ENCODE assay signal across 9 cellular contexts in genomic region chr11:60265373-60266214, GRCh38. TPM values are rescaled to one million over a fixed set of nuclear protein-coding genes. Genes with fewer than 3 reads are reported as not detected.
DNase-seq lines count a peak whose midpoint lies in the region; ATAC-seq, FAIRE-seq and TF ChIP-seq lines count a peak whose summit lies in the region.
"Had no signal": no experiment of that assay in that cellular context is flagged by ENCODE, and none has a peak within 500 bp of the region (broad histone marks: within the 10 kb centered on the region; RNA-seq: fewer than 3 reads in every experiment).

No MANE protein-coding gene starts in this region.

- H3K9me3 ChIP-seq in CD4-positive, alpha-beta T cell (ENCODE audit: control insufficient read depth, low read length) = no peaks in the 10 kb centered on the region
- H3K9me3 ChIP-seq in ascending aorta = no peaks in the 10 kb centered on the region
- peaks cover 0 to 5% of the 10 kb centered on the region in 2 donors for H3K9me3 ChIP-seq in kidney (ENCODE audit: control insufficient read depth in 1 of 2, low read length in 2 of 2)
- peaks cover 0 to 7% (median 5%) of the 10 kb centered on the region in 4 donors for H3K9me3 ChIP-seq in upper lobe of left lung

- no peaks in the 10 kb centered on the region for H3K27me3 ChIP-seq in CD4-positive, alpha-beta T cell (ENCODE audit: control insufficient read depth, insufficient read depth, low read length)
- H3K27me3 ChIP-seq in ascending aorta (no peaks in the 10 kb centered on the region), upper lobe of left lung (no peaks in the 10 kb centered on the region)

- CTCF ChIA-PET in CD4-positive, alpha-beta T cell (lab: Charles Lee) = interaction anchor here (1.1 kb wide), 1 partner anchor 159 kb away, joined by 3 read pairs; no protein-coding TSS in a partner anchor

- H3K4me3 Mint-ChIP-seq in CD4-positive, alpha-beta T cell = no peak overlapping the region

- no peak overlapping the region for H3K27ac Mint-ChIP-seq in CD4-positive, alpha-beta T cell

- no peak for TF ChIP-seq POLR2A in upper lobe of left lung (IDR thresholded peaks at IDR 0.05)

- POLR2A ChIA-PET in CD4-positive, alpha-beta T cell (lab: Charles Lee) = no interaction called here

- H3K4me3 ChIP-seq in GM12875 (ENCODE audit: low read depth, low read length) (no peak overlapping the region), ascending aorta (no peak overlapping the region), kidney (ENCODE audit: low read length in 2 of 2) (no peak overlapping the region), upper lobe of left lung (no peak overlapping the region)

- peaks cover 4% of the 10 kb centered on the region for H3K9me3 Mint-ChIP-seq in CD4-positive, alpha-beta T cell

- no peak for DNase-seq in CD4-positive, alpha-beta T cell
- DNase-seq in NCI-H1105 treated with DMSO at 0.1 percent for 48 hours (lab: John Stamatoyannopoulos, UW) (peak; percentile 57), ascending aorta (ENCODE audit: low spot score in 2 of 2) (no peak), kidney (no peak), upper lobe of left lung (no peak), activated gamma-delta T cell treated with Interleukin-2 at 50 U/mL for 16 hours (no peak)

- H3K27ac ChIP-seq in CD4-positive, alpha-beta T cell (ENCODE audit: low read depth, low read length) = no peak overlapping the region
- H3K27ac ChIP-seq in ascending aorta = no peak overlapping the region
- no peak overlapping the region for H3K27ac ChIP-seq in kidney (ENCODE audit: low read depth in 2 of 2, low read length in 2 of 2)
- H3K27ac ChIP-seq in upper lobe of left lung = no peak overlapping the region

- no peak overlapping the region for H3K9ac ChIP-seq in kidney (ENCODE audit: low read length in 2 of 2)

- no peaks in the 10 kb centered on the region for H3K36me3 ChIP-seq in ascending aorta
- no peaks in the 10 kb centered on the region for H3K36me3 ChIP-seq in kidney (ENCODE audit: control insufficient read depth in 1 of 2, insufficient read depth in 2 of 2, low read length in 2 of 2)
- no peaks in the 10 kb centered on the region for H3K36me3 ChIP-seq in upper lobe of left lung

- WGBS in upper lobe of left lung, 2 donors = 25 to 26% methylated on average over 4 of the region's 4 CpGs

- peak; percentile 64 for TF ChIP-seq CTCF in CD4-positive, alpha-beta T cell (IDR thresholded peaks at IDR 0.05)
- TF ChIP-seq CTCF in GM12875 (IDR thresholded peaks at IDR 0.05; ENCODE audit: borderline replicate concordance, insufficient read depth, low read depth, low read length) = peak; percentile 39; the same call in 1 of the 2 replicates
- TF ChIP-seq CTCF in ascending aorta (IDR thresholded peaks at IDR 0.05) = peak in 2 of 3 experiments; percentile 38 to 52
- peak; percentile 52 for TF ChIP-seq CTCF in kidney (IDR thresholded peaks at IDR 0.05; ENCODE audit: borderline replicate concordance, extremely low read depth, insufficient read depth)
- peak; percentile 55 to 76 (median 68) for TF ChIP-seq CTCF in upper lobe of left lung (IDR thresholded peaks at IDR 0.05)

- no peak for TF ChIP-seq EP300 in upper lobe of left lung (IDR thresholded peaks at IDR 0.05)

- H3K27me3 Mint-ChIP-seq in CD4-positive, alpha-beta T cell = peaks cover 9% of the 10 kb centered on the region

- ATAC-seq in CD4-positive, alpha-beta T cell (ENCODE audit: poor library complexity) = no peak
- ATAC-seq in upper lobe of left lung (ENCODE audit: low FRiP score in 2 of 2) = peak in 1 of 2 donors; percentile 72
- ATAC-seq in GM19324 (IDR thresholded peaks at IDR 0.05; ENCODE audit: low FRiP score, unreplicated experiment) = no peak

- intact Hi-C loops in CD4-positive, alpha-beta T cell (cut with DNase I, micrococcal nuclease) = loop anchor here in 1 of 2 experiments (5.0 kb wide), 1 partner anchor 352 kb away; no protein-coding TSS in a partner anchor
- intact Hi-C loops in ascending aorta (cut with DNase I) = no loop called here
- intact Hi-C loops in kidney (cut with DNase I) = no loop called here

- H3K4me1 ChIP-seq in ascending aorta (no peaks in the 10 kb centered on the region), kidney (ENCODE audit: control insufficient read depth in 1 of 2, insufficient read depth in 1 of 2, low read depth in 1 of 2, low read length in 2 of 2) (no peaks in the 10 kb centered on the region), upper lobe of left lung (no peaks in the 10 kb centered on the region)

- H3K4me1 Mint-ChIP-seq in CD4-positive, alpha-beta T cell (ENCODE audit: low read depth) = no peaks in the 10 kb centered on the region

- peak; percentile 50 for FAIRE-seq in kidney (lab: Jason Lieb, UNC)

- H3K36me3 Mint-ChIP-seq in CD4-positive, alpha-beta T cell (ENCODE audit: low read depth) = no peaks in the 10 kb centered on the region

RNA-seq across cellular contexts. Expression of gene MS4A4A, which starts 14.9 kb away (rescaled TPM):
- not detected for total RNA-seq in CD4-positive, alpha-beta T cell
- total RNA-seq in ascending aorta (7.9 TPM), kidney (49.7 TPM), upper lobe of left lung (10 to 100 TPM; 10.2 to 68.1 (median 47.7) TPM)
- 6.3 TPM for polyA plus RNA-seq in kidney (ENCODE audit: insufficient read depth, low read depth, low replicate concordance)
- total RNA-seq: T-helper 1 cell treated with Interleukin-12 subunit alpha and Interleukin-12 subunit beta and Interleukin-4 antibody, amounts not matched to agents 30 ng/mL and 1 ng/mL, for 36 hours had no signal

RNA-seq across cellular contexts. Expression of gene MS4A4E, which starts 22.7 kb away (rescaled TPM):
- not detected for total RNA-seq in CD4-positive, alpha-beta T cell
- total RNA-seq in ascending aorta = 0.75 TPM
- total RNA-seq in kidney = 9.4 TPM
- not detected for polyA plus RNA-seq in kidney (ENCODE audit: insufficient read depth, low read depth, low replicate concordance)
- total RNA-seq in upper lobe of left lung = 10 to 100 TPM in 1 of 6 donors, 1 to 10 TPM in 4, under 1 TPM in 1; 0.89 to 27.2 (median 3.2) TPM
- total RNA-seq: T-helper 1 cell treated with Interleukin-12 subunit alpha and Interleukin-12 subunit beta and Interleukin-4 antibody, amounts not matched to agents 30 ng/mL and 1 ng/mL, for 36 hours had no signal
